ENCODE assay signal across 29 cellular contexts in the genomic region with DNA sequence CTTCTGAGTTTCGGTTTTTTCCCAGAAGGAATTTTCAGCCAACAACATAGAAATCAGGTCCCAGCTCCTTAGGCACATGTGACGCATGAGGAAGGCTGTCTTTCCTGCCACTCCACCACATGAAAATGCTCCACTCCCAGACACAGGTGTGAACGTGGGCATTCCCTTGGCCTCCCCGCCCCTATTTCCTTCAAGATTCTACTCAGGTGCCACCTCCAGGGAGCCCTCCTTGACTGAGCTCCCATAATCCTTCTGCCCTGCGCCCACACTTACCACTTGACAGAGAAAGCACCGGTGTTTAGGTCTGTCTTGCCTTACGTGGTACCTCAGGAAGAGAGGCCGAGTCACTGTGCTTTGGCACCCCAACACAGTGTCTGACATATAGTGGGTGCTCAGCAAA.
"Had no signal": no experiment of that assay in that cellular context is flagged by ENCODE, and none has a peak within 500 bp of the region (broad histone marks: within the 10 kb centered on the region; RNA-seq: fewer than 3 reads in every experiment).

No MANE protein-coding gene starts in this region.

- DNase-seq: activated CD4-positive, alpha-beta memory T cell treated with anti-CD3 and anti-CD28 coated beads, Interleukin-2, amount 10 ng/mL, durations not matched to agents 7 days and 5 days; activated CD4-positive, alpha-beta T cell treated with anti-CD3 and anti-CD28 coated beads, Interleukin-2, amount 10 ng/mL, durations not matched to agents 24 days and 14 days; activated CD4-positive, CD25-positive, alpha-beta regulatory T cell treated with anti-CD3 and anti-CD28 coated beads, Interleukin-2, amount 50 U/mL, for 72 hours; activated CD8-positive, alpha-beta memory T cell treated with anti-CD3 and anti-CD28 coated beads, Interleukin-2, amount 50 U/mL, for 48 hours; activated T-cell treated with anti-CD3 and anti-CD28 coated beads, Interleukin-2, amount 50 U/mL, for 24 hours; anterior cingulate cortex; cerebellar nuclear complex; colonic mucosa; effector memory CD4-positive, alpha-beta T cell; head of caudate nucleus; hippocampal formation; left cardiac atrium; naive thymus-derived CD8-positive, alpha-beta T cell; posterior cingulate gyrus; retina; stimulated activated CD4-positive, alpha-beta T cell treated with anti-CD3 and anti-CD28 coated beads, Interleukin-1b, Interleukin-23, amount 100 ng/mL, for 48 hours; stimulated activated CD4-positive, alpha-beta T cell treated with anti-CD3 and anti-CD28 coated beads, Interleukin-4, amount 100 ng/mL, for 4 hours; stimulated activated CD8-positive, alpha-beta memory T cell treated with anti-CD3 and anti-CD28 coated beads, Interleukin-4, amount 100 ng/mL, for 48 hours; stimulated activated naive B cell treated with anti-CD40 and anti-IgM and Interleukin-4, amounts not matched to agents 10 μg/mL and 1 μg/mL and 100 μg/mL, for 72 hours; stomach; T-helper 2 cell had no signal

- H3K4me1 Mint-ChIP-seq: activated CD4-positive, alpha-beta memory T cell treated with anti-CD3 and anti-CD28 coated beads, Interleukin-2, amount 10 ng/mL, durations not matched to agents 7 days and 5 days; neural progenitor cell had no signal

- H3K27me3 Mint-ChIP-seq: activated CD4-positive, alpha-beta memory T cell treated with anti-CD3 and anti-CD28 coated beads, Interleukin-2, amount 10 ng/mL, durations not matched to agents 7 days and 5 days; activated CD4-positive, alpha-beta T cell treated with anti-CD3 and anti-CD28 coated beads, Interleukin-2, amount 10 ng/mL, durations not matched to agents 24 days and 14 days; activated naive CD4-positive, alpha-beta T cell treated with anti-CD3 and anti-CD28 coated beads, Interleukin-2, amount 50 U/mL, for 24 hours; activated T-cell treated with anti-CD3 and anti-CD28 coated beads, Interleukin-2, amount 50 U/mL, for 24 hours; naive thymus-derived CD8-positive, alpha-beta T cell; stimulated activated naive B cell treated with anti-CD40 and anti-IgM and Interleukin-4, amounts not matched to agents 10 μg/mL and 1 μg/mL and 100 μg/mL, for 72 hours had no signal

- H3K27ac Mint-ChIP-seq: activated CD4-positive, alpha-beta memory T cell treated with anti-CD3 and anti-CD28 coated beads, Interleukin-2, amount 10 ng/mL, durations not matched to agents 7 days and 5 days; activated CD4-positive, alpha-beta T cell treated with anti-CD3 and anti-CD28 coated beads, Interleukin-2, amount 10 ng/mL, durations not matched to agents 24 days and 14 days; activated naive CD4-positive, alpha-beta T cell treated with anti-CD3 and anti-CD28 coated beads, Interleukin-2, amount 50 U/mL, for 24 hours; activated T-cell treated with anti-CD3 and anti-CD28 coated beads, Interleukin-2, amount 50 U/mL, for 24 hours; activated T-helper 2 cell treated with anti-CD3 and anti-CD28 coated beads, Interferon-gamma antibody, Interleukin-2, Interleukin-4, amounts not matched to agents 10 μg/mL and 5 μg/mL and 100 μg/mL, durations not matched to agents 14 hours and 24 hours and 36 hours had no signal

- H3K36me3 ChIP-seq: colonic mucosa, neural progenitor cell had no signal

- H3K9me3 Mint-ChIP-seq: activated naive CD4-positive, alpha-beta T cell treated with anti-CD3 and anti-CD28 coated beads, Interleukin-2, amount 50 U/mL, for 24 hours; naive thymus-derived CD8-positive, alpha-beta T cell had no signal

- H3K4me2 ChIP-seq: neural progenitor cell, smooth muscle cell had no signal

- H3K4me1 ChIP-seq: colonic mucosa, gastroesophageal sphincter, neural progenitor cell, stomach, suprapubic skin, tibial nerve had no signal

- FAIRE-seq: keratinocyte had no signal

- H3K9ac ChIP-seq: neural progenitor cell had no signal

- H3K4me3 ChIP-seq: colonic mucosa, gastroesophageal sphincter, neural progenitor cell, smooth muscle cell, stomach, suprapubic skin, tibial nerve had no signal

- ATAC-seq: gastroesophageal sphincter; left cardiac atrium; naive thymus-derived CD8-positive, alpha-beta T cell; stimulated activated naive B cell treated with anti-CD40 and anti-IgM and Interleukin-4, amounts not matched to agents 10 μg/mL and 1 μg/mL and 100 μg/mL, for 72 hours had no signal

- H2AFZ ChIP-seq: neural progenitor cell had no signal

- H3K9me3 ChIP-seq: colonic mucosa, gastroesophageal sphincter, stomach, suprapubic skin, tibial nerve had no signal

- H3K4me3 Mint-ChIP-seq: activated CD4-positive, alpha-beta memory T cell treated with anti-CD3 and anti-CD28 coated beads, Interleukin-2, amount 10 ng/mL, durations not matched to agents 7 days and 5 days; activated CD4-positive, alpha-beta T cell treated with anti-CD3 and anti-CD28 coated beads, Interleukin-2, amount 10 ng/mL, durations not matched to agents 24 days and 14 days; activated naive CD4-positive, alpha-beta T cell treated with anti-CD3 and anti-CD28 coated beads, Interleukin-2, amount 50 U/mL, for 24 hours; activated T-cell treated with anti-CD3 and anti-CD28 coated beads, Interleukin-2, amount 50 U/mL, for 24 hours; naive thymus-derived CD8-positive, alpha-beta T cell; neural progenitor cell; stimulated activated naive B cell treated with anti-CD40 and anti-IgM and Interleukin-4, amounts not matched to agents 10 μg/mL and 1 μg/mL and 100 μg/mL, for 72 hours had no signal

- H3K27me3 ChIP-seq: colonic mucosa, gastroesophageal sphincter, neural progenitor cell, stomach, suprapubic skin, tibial nerve had no signal

- H3K27ac ChIP-seq: colonic mucosa, gastroesophageal sphincter, neural progenitor cell, stomach, suprapubic skin, tibial nerve had no signal
